In genomic region chr1:160219062-160219929, GRCh38 we compare ENCODE assay signal across 8 cellular contexts. TPM values are rescaled to one million over a fixed set of nuclear protein-coding genes. Genes with fewer than 3 reads are reported as not detected.
DNase-seq lines count a peak whose midpoint lies in the region; TF ChIP-seq lines count a peak whose summit lies in the region.

No MANE protein-coding gene starts in this region.

- H3K27me3 ChIP-seq in mesendoderm (ENCODE audit: insufficient read depth, low read length, poor library complexity), result no peaks in the 10 kb centered on the region
- H3K27me3 ChIP-seq in vagina, result no peaks in the 10 kb centered on the region

- H2AK5ac ChIP-seq in mesendoderm (ENCODE audit: low read length), result no peak overlapping the region

- H2BK5ac ChIP-seq in mesendoderm (ENCODE audit: low read length), result no peak overlapping the region

- no peak overlapping the region for H4K8ac ChIP-seq in mesendoderm (ENCODE audit: low read depth, low read length)

- WGBS in mesendoderm (ENCODE audit: extremely low coverage, insufficient coverage, low lambda C conversion rate), result no CpG with 5 or more reads among the region's 4 CpGs

- H3K23ac ChIP-seq in mesendoderm (ENCODE audit: low read length), result no peak overlapping the region

- intact Hi-C loops in vagina (cut with DNase I), result no loop called here

- H2BK15ac ChIP-seq in mesendoderm (replicated peaks; ENCODE audit: low read depth), result no peak overlapping the region

- H3K4me3 ChIP-seq in mesendoderm (ENCODE audit: low read length) (no peak overlapping the region), vagina (no peak overlapping the region)

- TF ChIP-seq POLR2A in vagina (IDR thresholded peaks at IDR 0.05), result no peak

- H3K4me1 ChIP-seq in mesendoderm (ENCODE audit: control insufficient read depth, low read depth, low read length), result peaks cover 3% of the 10 kb centered on the region
- peaks cover 32% of the 10 kb centered on the region for H3K4me1 ChIP-seq in vagina

- DNase-seq in GM04503 (ENCODE audit: low read depth) (peak; percentile 51), NCI-H526 treated with DMSO at 0.1 percent for 48 hours (lab: John Stamatoyannopoulos, UW) (peak; percentile 15), dermis microvascular lymphatic vessel endothelial cell (ENCODE audit: low read depth in 2 of 2) (peak; percentile 50 to 74), mesendoderm (peak; percentile 87), vagina (ENCODE audit: extremely low spot score in 2 of 2) (no peak), GM20000 (ENCODE audit: low spot score) (no peak), NCI-H524 treated with DMSO at 0.1 percent for 48 hours (lab: John Stamatoyannopoulos, UW) (no peak)
- no peak for DNase-seq in activated CD4-positive, alpha-beta T cell treated with anti-CD3 and anti-CD28 coated beads for 4 hours

- no peak overlapping the region for H3K4me2 ChIP-seq in mesendoderm (ENCODE audit: low read length)

- no peak overlapping the region for H4K5ac ChIP-seq in mesendoderm (ENCODE audit: low read length)

- peak overlapping the region; percentile 47 for H3K56ac ChIP-seq in mesendoderm (ENCODE audit: low read length)

- peak in 2 of 3 experiments; percentile 37 to 48 for TF ChIP-seq CTCF in vagina (IDR thresholded peaks at IDR 0.05)
- no peak for TF ChIP-seq CTCF in GM20000 (IDR thresholded peaks at IDR 0.05; ENCODE audit: extremely low read depth, missing control alignments)

- H3K79me2 ChIP-seq in mesendoderm (ENCODE audit: control insufficient read depth, insufficient read depth, low read length), result no peaks in the 10 kb centered on the region

- H3K4ac ChIP-seq in mesendoderm (ENCODE audit: low read depth, low read length), result no peak overlapping the region

- H2BK120ac ChIP-seq in mesendoderm (ENCODE audit: low read depth, low read length), result no peak overlapping the region

- H3K9ac ChIP-seq in mesendoderm (ENCODE audit: low read length), result no peak overlapping the region

- peak overlapping the region; percentile 14 for H3K27ac ChIP-seq in mesendoderm (ENCODE audit: low read depth, low read length)
- peak overlapping the region; percentile 61 for H3K27ac ChIP-seq in vagina

- H3K18ac ChIP-seq in mesendoderm (ENCODE audit: low read length), result no peak overlapping the region

- H3K79me1 ChIP-seq in mesendoderm (ENCODE audit: low read length), result no peaks in the 10 kb centered on the region

- H3K36me3 ChIP-seq in mesendoderm (ENCODE audit: control insufficient read depth, insufficient read depth, low read length) (peaks cover 26% of the 10 kb centered on the region), vagina (peaks cover 0 to 58% of the 10 kb centered on the region in 2 donors)

- H3K9me3 ChIP-seq in vagina, result no peaks in the 10 kb centered on the region

RNA-seq across cellular contexts. Expression of gene PEA15, which starts 14.1 kb away (rescaled TPM):
- total RNA-seq in dermis microvascular lymphatic vessel endothelial cell (38.9 and 83.1 TPM in 2 replicates), vagina (89.1 TPM)
- polyA plus RNA-seq in mesendoderm (2013, experiment 1 of 2), result 260 TPM
- polyA plus RNA-seq in mesendoderm (2013, experiment 2 of 2), result 272 TPM

RNA-seq across cellular contexts. Expression of gene CASQ1, which starts 28.9 kb away (rescaled TPM):
- total RNA-seq in dermis microvascular lymphatic vessel endothelial cell (not detected in 2 replicates), vagina (not detected)
- 2.6 TPM for polyA plus RNA-seq in mesendoderm (2013, experiment 1 of 2)
- 2.5 TPM for polyA plus RNA-seq in mesendoderm (2013, experiment 2 of 2)

RNA-seq across cellular contexts. Expression of gene DCAF8, which starts 43.1 kb away (rescaled TPM):
- total RNA-seq in dermis microvascular lymphatic vessel endothelial cell (62.1 and 73.6 TPM in 2 replicates), vagina (145 TPM)
- polyA plus RNA-seq in mesendoderm (2013, experiment 1 of 2), result 50.4 TPM
- 50.1 TPM for polyA plus RNA-seq in mesendoderm (2013, experiment 2 of 2)

Comparison
In these comparisons a context has a peak if more than half of its experiments do, and no peak if none do; other contexts are left out.
1. DNase-seq: peak in GM04503 (single experiment), NCI-H526 treated with DMSO at 0.1 percent for 48 hours (single experiment), dermis microvascular lymphatic vessel endothelial cell (2 of 2) and mesendoderm (single experiment); none in vagina (0 of 2), GM20000 (single experiment), activated CD4-positive, alpha-beta T cell treated with anti-CD3 and anti-CD28 coated beads for 4 hours (0 of 2) and NCI-H524 treated with DMSO at 0.1 percent for 48 hours (single experiment).